12 cellular contexts compared by ENCODE assay signal in genomic region chr7:126720232-126720631, GRCh38.
DNase-seq lines count a peak whose midpoint lies in the region; ATAC-seq, FAIRE-seq and TF ChIP-seq lines count a peak whose summit lies in the region.
"Had no signal": no experiment of that assay in that cellular context is flagged by ENCODE, and none has a peak within 500 bp of the region (broad histone marks: within the 10 kb centered on the region; RNA-seq: fewer than 3 reads in every experiment).

No MANE protein-coding gene starts in this region.

- H3K27ac Mint-ChIP-seq in activated naive CD8-positive, alpha-beta T cell treated with anti-CD3 and anti-CD28 coated beads, Interleukin-2, amount 50 U/mL, for 24 hours = no peak overlapping the region
- H3K27ac Mint-ChIP-seq: nephron had no signal

- H3K36me3 Mint-ChIP-seq in activated naive CD8-positive, alpha-beta T cell treated with anti-CD3 and anti-CD28 coated beads, Interleukin-2, amount 50 U/mL, for 24 hours (ENCODE audit: low read depth) = no peaks in the 10 kb centered on the region

- H3K27me3 Mint-ChIP-seq in activated naive CD8-positive, alpha-beta T cell treated with anti-CD3 and anti-CD28 coated beads, Interleukin-2, amount 50 U/mL, for 24 hours = no peaks in the 10 kb centered on the region

- no peaks in the 10 kb centered on the region for H3K9me3 Mint-ChIP-seq in activated naive CD8-positive, alpha-beta T cell treated with anti-CD3 and anti-CD28 coated beads, Interleukin-2, amount 50 U/mL, for 24 hours
- H3K9me3 Mint-ChIP-seq: nephron had no signal

- H3K4me1 Mint-ChIP-seq in activated naive CD8-positive, alpha-beta T cell treated with anti-CD3 and anti-CD28 coated beads, Interleukin-2, amount 50 U/mL, for 24 hours = no peaks in the 10 kb centered on the region
- H3K4me1 Mint-ChIP-seq: nephron had no signal

- peak; percentile 70 for ATAC-seq in GM19372 (IDR thresholded peaks at IDR 0.05; ENCODE audit: low read depth, unreplicated experiment)
- peak; percentile 93 for ATAC-seq in HG02623 (IDR thresholded peaks at IDR 0.05; ENCODE audit: unreplicated experiment)
- ATAC-seq in HG03196 (IDR thresholded peaks at IDR 0.05; ENCODE audit: unreplicated experiment) = peak; percentile 89
- ATAC-seq in activated naive CD8-positive, alpha-beta T cell treated with anti-CD3 and anti-CD28 coated beads, Interleukin-2, amount 50 U/mL, for 24 hours = no peak
- ATAC-seq: Panc1 had no signal

- DNase-seq in GM12891 (ENCODE audit: insufficient read length, low spot score) (no peak), RKO (ENCODE audit: low spot score) (no peak), GOT3 (lab: John Stamatoyannopoulos, UW) (no peak), mesenteric fat pad (ENCODE audit: low spot score) (no peak)
- no peak for DNase-seq in activated naive CD8-positive, alpha-beta T cell treated with anti-CD3 and anti-CD28 coated beads, Interleukin-2, amount 50 U/mL, for 24 hours
- DNase-seq: NCI-H2081 had no signal

- FAIRE-seq in GM12891 (lab: Jason Lieb, UNC) = peak; percentile 67
- FAIRE-seq: frontal cortex had no signal

- no peak for TF ChIP-seq POLR2A in GM12891 (IDR thresholded peaks at IDR 0.05; ENCODE audit: low read depth, low read length)

- no peak overlapping the region for H3K4me3 Mint-ChIP-seq in activated naive CD8-positive, alpha-beta T cell treated with anti-CD3 and anti-CD28 coated beads, Interleukin-2, amount 50 U/mL, for 24 hours
- H3K4me3 Mint-ChIP-seq: nephron had no signal

TF ChIP-seq in GM12891, 5 proteins besides CTCF, POLR2A, EP300 and RAD21:
- TF ChIP-seq SPI1 (IDR thresholded peaks at IDR 0.05; ENCODE audit: low read depth, low read length) (no peak), POLR2AphosphoS5 (IDR thresholded peaks at IDR 0.05; ENCODE audit: low read depth, low read length) (no peak), TAF1 (IDR thresholded peaks at IDR 0.05; ENCODE audit: low read depth, low read length) (no peak), PAX5 (IDR thresholded peaks at IDR 0.05; ENCODE audit: insufficient read depth, low read length, severe bottlenecking) (no peak)
